10 cellular contexts compared by ENCODE assay signal in genomic region chr12:106149096-106149784, GRCh38. TPM values are rescaled to one million over a fixed set of nuclear protein-coding genes. Genes with fewer than 3 reads are reported as not detected.
DNase-seq lines count a peak whose midpoint lies in the region; ATAC-seq, FAIRE-seq and TF ChIP-seq lines count a peak whose summit lies in the region.
"Had no signal": no experiment of that assay in that cellular context is flagged by ENCODE, and none has a peak within 500 bp of the region (broad histone marks: within the 10 kb centered on the region; RNA-seq: fewer than 3 reads in every experiment).

No MANE protein-coding gene starts in this region.

- H3K9me1 ChIP-seq in keratinocyte (ENCODE audit: control insufficient read depth, extremely low read depth, insufficient read depth, low read length): no peaks in the 10 kb centered on the region

- H3K27me3 ChIP-seq in H7 (ENCODE audit: control insufficient read depth, insufficient read depth, low read length): no peaks in the 10 kb centered on the region
- no peaks in the 10 kb centered on the region for H3K27me3 ChIP-seq in keratinocyte (ENCODE audit: control insufficient read depth, extremely low read depth, insufficient read depth, low read length)

- dilution Hi-C loops in keratinocyte (cut with MboI; ENCODE audit: extremely low pct_ligation_motif_present, low sequenced_read_pairs): no loop called here

- H3K79me2 ChIP-seq in keratinocyte (ENCODE audit: control insufficient read depth, insufficient read depth, low read length): no peaks in the 10 kb centered on the region

- H3K27ac ChIP-seq in VCaP (no peak overlapping the region), keratinocyte (ENCODE audit: control insufficient read depth, insufficient read depth, low read length) (no peak overlapping the region)

- TF ChIP-seq CTCF in VCaP (conservative IDR thresholded peaks at IDR 0.05) (peak; percentile 71), keratinocyte (optimal IDR thresholded peaks at IDR 0.05 in 1 of 3, IDR thresholded peaks at IDR 0.05 in 1 of 3, conservative IDR thresholded peaks at IDR 0.05 in 1 of 3; ENCODE audit: extremely low read depth in 1 of 3, insufficient read depth in 2 of 3, low read length in 3 of 3) (peak; percentile 65 to 80 (median 66))

- H3K36me3 ChIP-seq in H7 (replicated peaks; ENCODE audit: control insufficient read depth, insufficient read depth, low read length) (no peaks in the 10 kb centered on the region), keratinocyte (ENCODE audit: control insufficient read depth in 2 of 2, extremely low read depth in 1 of 2, insufficient read depth in 2 of 2, low read length in 2 of 2) (no peaks in the 10 kb centered on the region)

- peak; percentile 73 for FAIRE-seq in keratinocyte (lab: Jason Lieb, UNC)

- H3K9me3 ChIP-seq in keratinocyte (ENCODE audit: control insufficient read depth, low read depth, low read length): no peaks in the 10 kb centered on the region

- peaks cover 15% of the 10 kb centered on the region for H3K4me1 ChIP-seq in keratinocyte (ENCODE audit: control insufficient read depth, extremely low read depth, insufficient read depth, low read length)

- no peak overlapping the region for H3K4me2 ChIP-seq in keratinocyte (ENCODE audit: control insufficient read depth, extremely low read depth, insufficient read depth, low read depth, low read length)

- H3K4me3 ChIP-seq in H7 (ENCODE audit: insufficient read depth, low read depth, low read length): no peak overlapping the region
- H3K4me3 ChIP-seq in keratinocyte (ENCODE audit: control insufficient read depth in 2 of 3, extremely low read depth in 1 of 3, insufficient read depth in 2 of 3, low read depth in 1 of 3, low read length in 3 of 3): no peak overlapping the region

- H2AFZ ChIP-seq in keratinocyte (ENCODE audit: control insufficient read depth, low read length): no peak overlapping the region

- DNase-seq in A172 (ENCODE audit: low spot score): peak; percentile 21
- DNase-seq in H7: peak; percentile 67
- DNase-seq in keratinocyte (ENCODE audit: low read depth, low spot score): no peak
- DNase-seq in NK-92 (lab: John Stamatoyannopoulos, UW; ENCODE audit: unreplicated experiment): no peak
- no peak for DNase-seq in KG1 (lab: John Stamatoyannopoulos, UW)
- DNase-seq: activated B cell treated with CpG ODN at 0.5 μM for 24 hours, left cardiac atrium had no signal

- ATAC-seq in HG02571 (IDR thresholded peaks at IDR 0.05; ENCODE audit: unreplicated experiment) (no peak), GM18873 (IDR thresholded peaks at IDR 0.05; ENCODE audit: low FRiP score, unreplicated experiment) (no peak)

- H4K20me1 ChIP-seq in keratinocyte (ENCODE audit: control insufficient read depth, extremely low read depth, insufficient read depth, low read length): no peaks in the 10 kb centered on the region

- no peak overlapping the region for H3K9ac ChIP-seq in keratinocyte (ENCODE audit: control insufficient read depth, extremely low read depth, insufficient read depth, low read length)

RNA-seq across cellular contexts. Expression of gene NUAK1, which starts 10.5 kb away (rescaled TPM):
- total RNA-seq in A172 (2014; rRNA removed; shearing (Covaris generic)): 35.5 and 36.1 TPM in 2 replicates
- total RNA-seq in H7 (2014; rRNA removed; shearing (Covaris generic)): 13.6 and 23.1 TPM in 2 replicates
- polyA plus RNA-seq in keratinocyte: 11.7 to 31.0 TPM (median 12.3 TPM) in 3 replicates
- polyA plus RNA-seq in keratinocyte (2011; ENCODE audit: low read depth): 2.4 TPM
- 14.8 and 15.2 TPM in 2 replicates for polyA plus RNA-seq in keratinocyte (2011; cell fraction: cytosol; rRNA removed)
- 22.7 and 25.6 TPM in 2 replicates for polyA plus RNA-seq in keratinocyte (2011; cell fraction: nucleus; rRNA removed)
- 4.1 and 19.0 TPM in 2 replicates for polyA plus RNA-seq in keratinocyte (2012; ENCODE audit: low replicate concordance)
- 22.1 to 35.4 TPM (median 28.4 TPM) in 3 replicates for polyA minus RNA-seq in keratinocyte
- polyA minus RNA-seq in keratinocyte (2011; cell fraction: cytosol; rRNA and poly(A)+ RNA removed): 40.9 TPM
- polyA minus RNA-seq in keratinocyte (2011; cell fraction: nucleus; rRNA and poly(A)+ RNA removed): 17.3 and 42.0 TPM in 2 replicates
- total RNA-seq: activated B cell treated with CpG ODN at 0.5 μM for 24 hours had no signal

Comparison
In these comparisons a context has a peak if more than half of its experiments do, and no peak if none do; other contexts are left out.
1. DNase-seq: peak in A172 (single experiment) and H7 (single experiment); none in keratinocyte (single experiment), NK-92 (single experiment) and KG1 (single experiment).